ENCODE assay signal across 11 cellular contexts in genomic region chr3:128491900-128492352, GRCh38. TPM values are rescaled to one million over a fixed set of nuclear protein-coding genes. Genes with fewer than 3 reads are reported as not detected.
DNase-seq lines count a peak whose midpoint lies in the region; ATAC-seq and TF ChIP-seq lines count a peak whose summit lies in the region.
"Had no signal": no experiment of that assay in that cellular context is flagged by ENCODE, and none has a peak within 500 bp of the region (broad histone marks: within the 10 kb centered on the region; RNA-seq: fewer than 3 reads in every experiment).

No MANE protein-coding gene starts in this region.

- H3K36me3 Mint-ChIP-seq in nephron progenitor cell (ENCODE audit: low read depth): no peaks in the 10 kb centered on the region

- no peaks in the 10 kb centered on the region; a peak in 1 of 22 replicates for H3K9me3 ChIP-seq in BLaER1 treated with 17β-estradiol and CSF1 and Interleukin-3, amounts not matched to agents 10 nM and 100 nM (replicated peaks in 1 of 11)
- H3K9me3 ChIP-seq in mammary epithelial cell (replicated peaks; ENCODE audit: insufficient read depth, low read length): no peaks in the 10 kb centered on the region
- H3K9me3 ChIP-seq: right lobe of liver had no signal

- H3K4me1 Mint-ChIP-seq in nephron progenitor cell: peaks cover 40% of the 10 kb centered on the region

- no peaks in the 10 kb centered on the region for H3K79me2 ChIP-seq in mammary epithelial cell (ENCODE audit: insufficient read depth, low read length)

- H2AFZ ChIP-seq in mammary epithelial cell (ENCODE audit: low read depth, low read length): no peak overlapping the region

- H3K27ac Mint-ChIP-seq in nephron progenitor cell: no peak overlapping the region

- 10% methylated on average over 25 of the region's 35 CpGs for WGBS in mammary epithelial cell (ENCODE audit: low coverage, missing lambda C conversion rate)

- peak overlapping the region in 8 of 11 experiments; percentile 47 to 74 (median 62); a peak in 13 of 22 replicates for H3K4me2 ChIP-seq in BLaER1 treated with 17β-estradiol and CSF1 and Interleukin-3, amounts not matched to agents 10 nM and 100 nM
- no peak overlapping the region for H3K4me2 ChIP-seq in mammary epithelial cell (ENCODE audit: insufficient read depth, low read depth, low read length)

- no TSS peak for BruUV-seq in mammary epithelial cell (replicated peaks; lab: Mats Ljungman, UMichigan)

- no peak overlapping the region for H3K27ac ChIP-seq in BLaER1 treated with 17β-estradiol and CSF1 and Interleukin-3, amounts not matched to agents 10 nM and 100 nM
- H3K27ac ChIP-seq in HL-60 (replicated peaks) (no peak overlapping the region; the same call in 1 of the 2 replicates), mammary epithelial cell (ENCODE audit: insufficient read depth, low read depth, low read length) (no peak overlapping the region)
- H3K27ac ChIP-seq: right lobe of liver had no signal

- intact Hi-C loops in mammary epithelial cell (cut with micrococcal nuclease): no loop called here

- peaks cover 100% of the 10 kb centered on the region for H3K27me3 Mint-ChIP-seq in nephron progenitor cell (ENCODE audit: low read depth, poor library complexity)

- dilution Hi-C loops in mammary epithelial cell (cut with HindIII; ENCODE audit: low sequenced_read_pairs): no loop called here

- peak overlapping the region in 1 of 10 experiments; percentile 42; a peak in 1 of 20 replicates for H3K4me3 ChIP-seq in BLaER1 treated with 17β-estradiol and CSF1 and Interleukin-3, amounts not matched to agents 10 nM and 100 nM
- H3K4me3 ChIP-seq in HL-60 (replicated peaks; ENCODE audit: insufficient read depth, low read length) (peak overlapping the region; percentile 34; the same call in 1 of the 2 replicates), mammary epithelial cell (replicated peaks in 1 of 3; ENCODE audit: insufficient read depth in 1 of 3, low read depth in 2 of 3, low read length in 3 of 3) (no peak overlapping the region)
- H3K4me3 ChIP-seq: right lobe of liver had no signal

- H3K27me3 ChIP-seq in BLaER1 treated with 17β-estradiol and CSF1 and Interleukin-3, amounts not matched to agents 10 nM and 100 nM: peaks cover 100% of the 10 kb centered on the region in 11 experiments
- no peaks in the 10 kb centered on the region for H3K27me3 ChIP-seq in HL-60 (ENCODE audit: insufficient read depth, poor library complexity, severe bottlenecking)
- peaks cover 64% of the 10 kb centered on the region for H3K27me3 ChIP-seq in mammary epithelial cell (ENCODE audit: insufficient read depth, low read length)

- DNase-seq in HL-60 (ENCODE audit: low read depth in 1 of 2, low spot score in 1 of 2) (no peak), mammary epithelial cell (peak; percentile 17), nephron progenitor cell (no peak), pons (ENCODE audit: low spot score) (no peak), dedifferentiated amniotic fluid mesenchymal stem cell (ENCODE audit: extremely low spot score) (no peak), OCI-M2 (lab: John Stamatoyannopoulos, UW; ENCODE audit: unreplicated experiment) (no peak)
- DNase-seq: NCI-H510A had no signal

- in situ Hi-C loops in mammary epithelial cell (cut with MboI; ENCODE audit: low sequenced_read_pairs in 2 of 2): no loop called here

- H3K4me3 Mint-ChIP-seq in nephron progenitor cell: peak overlapping the region; percentile 30

- peaks cover 4 to 98% (median 76%) of the 10 kb centered on the region in 11 experiments; a peak in 20 of 22 replicates for H4K20me1 ChIP-seq in BLaER1 treated with 17β-estradiol and CSF1 and Interleukin-3, amounts not matched to agents 10 nM and 100 nM
- H4K20me1 ChIP-seq in mammary epithelial cell (ENCODE audit: insufficient read depth, low read length): no peaks in the 10 kb centered on the region

- peaks cover 28 to 48% (median 44%) of the 10 kb centered on the region in 10 experiments for H3K4me1 ChIP-seq in BLaER1 treated with 17β-estradiol and CSF1 and Interleukin-3, amounts not matched to agents 10 nM and 100 nM
- H3K4me1 ChIP-seq in mammary epithelial cell (ENCODE audit: insufficient read depth, low read length): peaks cover 27% of the 10 kb centered on the region

- no peaks in the 10 kb centered on the region for H3K9me3 Mint-ChIP-seq in nephron progenitor cell

- ATAC-seq in GM18498 (IDR thresholded peaks at IDR 0.05; ENCODE audit: unreplicated experiment): no peak
- ATAC-seq: right lobe of liver had no signal

- TF ChIP-seq CTCF in HL-60 (IDR thresholded peaks at IDR 0.05; ENCODE audit: insufficient read depth, low read length) (no peak), mammary epithelial cell (conservative IDR thresholded peaks at IDR 0.05 in 1 of 2, IDR thresholded peaks at IDR 0.05 in 1 of 2; ENCODE audit: extremely low read depth in 1 of 2, insufficient read depth in 1 of 2, low read depth in 1 of 2, low read length in 2 of 2) (no peak), nephron progenitor cell (IDR thresholded peaks at IDR 0.05) (no peak)

- CTCF ChIA-PET in mammary epithelial cell (lab: Charles Lee; ENCODE audit: low non-redundant PET): no interaction called here

- no peak overlapping the region for H3K9ac ChIP-seq in BLaER1 treated with 17β-estradiol and CSF1 and Interleukin-3, amounts not matched to agents 10 nM and 100 nM
- no peak overlapping the region for H3K9ac ChIP-seq in mammary epithelial cell (ENCODE audit: insufficient read depth, low read length)

- no peaks in the 10 kb centered on the region for H3K36me3 ChIP-seq in BLaER1 treated with 17β-estradiol and CSF1 and Interleukin-3, amounts not matched to agents 10 nM and 100 nM
- no peaks in the 10 kb centered on the region for H3K36me3 ChIP-seq in mammary epithelial cell (ENCODE audit: insufficient read depth, low read length)
- H3K36me3 ChIP-seq: right lobe of liver had no signal

RNA-seq across cellular contexts. Expression of gene GATA2, which starts 1.1 kb away (rescaled TPM):
- not detected for total RNA-seq in mammary epithelial cell
- polyA plus RNA-seq in mammary epithelial cell: 0.10 TPM
- not detected for polyA minus RNA-seq in mammary epithelial cell

RNA-seq across cellular contexts. Expression of gene DNAJB8, which starts 25.2 kb away (rescaled TPM):
- not detected for total RNA-seq in mammary epithelial cell
- polyA plus RNA-seq in mammary epithelial cell: not detected
- not detected for polyA minus RNA-seq in mammary epithelial cell
- total RNA-seq: right lobe of liver had no signal
- polyA plus RNA-seq: thymus had no signal
